In the genomic region with DNA sequence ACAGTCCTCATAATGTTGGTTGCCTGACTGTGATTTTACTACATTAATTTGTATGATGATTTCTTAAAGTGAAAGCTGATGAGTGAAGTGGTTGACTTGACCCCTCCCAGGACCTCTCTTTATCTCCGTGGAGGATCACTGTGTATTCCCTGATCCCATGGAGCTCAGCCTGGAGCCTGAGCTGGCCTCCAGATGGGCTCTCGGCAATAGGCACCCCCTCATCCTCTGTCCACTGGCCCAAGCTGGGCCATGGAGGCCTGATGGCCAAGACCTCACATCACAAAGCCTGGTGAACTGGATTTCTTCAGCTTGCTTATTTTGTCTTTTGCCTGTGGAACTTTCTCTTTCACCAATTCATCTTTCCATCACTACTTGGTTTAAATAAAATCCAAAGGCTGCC, we compare ENCODE assay signal across 16 cellular contexts.
DNase-seq lines count a peak whose midpoint lies in the region; ATAC-seq and TF ChIP-seq lines count a peak whose summit lies in the region.
"Had no signal": no experiment of that assay in that cellular context is flagged by ENCODE, and none has a peak within 500 bp of the region (broad histone marks: within the 10 kb centered on the region; RNA-seq: fewer than 3 reads in every experiment).

No MANE protein-coding gene starts in this region.

- H3K9me3 Mint-ChIP-seq in activated naive CD4-positive, alpha-beta T cell treated with anti-CD3 and anti-CD28 coated beads, Interleukin-2, amount 50 U/mL, for 72 hours: peaks cover 0 to 4% of the 10 kb centered on the region in 2 donors
- H3K9me3 Mint-ChIP-seq: activated naive CD4-positive, alpha-beta T cell treated with anti-CD3 and anti-CD28 coated beads for 36 hours; natural killer cell had no signal

- 77% methylated on average over 2 of the region's 2 CpGs for WGBS in mesenchymal stem cell
- WGBS in thymus: over 99% methylated on average over 2 of the region's 2 CpGs

- H3K36me3 Mint-ChIP-seq in activated naive CD4-positive, alpha-beta T cell treated with anti-CD3 and anti-CD28 coated beads, Interleukin-2, amount 50 U/mL, for 72 hours: peaks cover 5 to 6% of the 10 kb centered on the region in 2 donors
- H3K36me3 Mint-ChIP-seq: natural killer cell had no signal

- no peak overlapping the region for H2BK5ac ChIP-seq in mesenchymal stem cell (ENCODE audit: low read depth, low read length, poor library complexity, severe bottlenecking)

- no peak overlapping the region for H2AFZ ChIP-seq in mesenchymal stem cell (ENCODE audit: low read depth, low read length)
- H2AFZ ChIP-seq: GM23248 had no signal

- no peak overlapping the region for H2AK5ac ChIP-seq in mesenchymal stem cell (ENCODE audit: low read length, severe bottlenecking)

- peak overlapping the region in 32 of 59 donors; percentile 7 to 71 (median 38) for H3K27ac ChIP-seq in dorsolateral prefrontal cortex
- no peak overlapping the region for H3K27ac ChIP-seq in mesenchymal stem cell (ENCODE audit: low read length, poor library complexity, severe bottlenecking)
- peak overlapping the region; percentile 5 for H3K27ac ChIP-seq in thymus (ENCODE audit: low read depth)
- H3K27ac ChIP-seq: GM23248, RWPE1 had no signal

- no peak for TF ChIP-seq CTCF in dorsolateral prefrontal cortex (IDR thresholded peaks at IDR 0.05 in 54 of 56, conservative IDR thresholded peaks at IDR 0.05 in 2 of 56; ENCODE audit: low read depth in 1 of 56, partially characterized antibody in 56 of 56)

- no peaks in the 10 kb centered on the region for H3K9me3 ChIP-seq in mesenchymal stem cell (ENCODE audit: control insufficient read depth, low read length)
- H3K9me3 ChIP-seq in thymus (ENCODE audit: control insufficient read depth): no peaks in the 10 kb centered on the region
- H3K9me3 ChIP-seq: transverse colon had no signal

- H3K4me2 ChIP-seq in mesenchymal stem cell (ENCODE audit: low read length, poor library complexity, severe bottlenecking): no peak overlapping the region

- H2BK12ac ChIP-seq in mesenchymal stem cell (ENCODE audit: low read length in 2 of 2): no peak overlapping the region

- no peak overlapping the region for H3K14ac ChIP-seq in mesenchymal stem cell (ENCODE audit: low read length in 2 of 2)

- ATAC-seq in activated naive CD4-positive, alpha-beta T cell treated with anti-CD3 and anti-CD28 coated beads, Interleukin-2, amount 50 U/mL, for 72 hours: no peak
- ATAC-seq: natural killer cell had no signal

- H4K8ac ChIP-seq in mesenchymal stem cell (ENCODE audit: low read length): peak overlapping the region; percentile 29

- intact Hi-C loops in dorsolateral prefrontal cortex (cut with DNase I): no loop called here

- no peak overlapping the region for H4K91ac ChIP-seq in mesenchymal stem cell (ENCODE audit: low read length)

- H3K4me1 ChIP-seq in mesenchymal stem cell (ENCODE audit: control insufficient read depth, insufficient read depth, low read depth, low read length): peaks cover 1% of the 10 kb centered on the region
- no peaks in the 10 kb centered on the region for H3K4me1 ChIP-seq in thymus (ENCODE audit: control insufficient read depth, insufficient read depth, low read length)

- peak; percentile 18 for DNase-seq in RPMI7951 (ENCODE audit: low read depth)
- no peak for DNase-seq in dorsolateral prefrontal cortex
- peak; percentile 24 for DNase-seq in mesenchymal stem cell
- no peak for DNase-seq in NK-92 (lab: John Stamatoyannopoulos, UW; ENCODE audit: unreplicated experiment)
- DNase-seq in activated naive CD4-positive, alpha-beta T cell treated with anti-CD3 and anti-CD28 coated beads, Interleukin-2, amount 50 U/mL, for 72 hours (ENCODE audit: low spot score in 2 of 2): no peak
- no peak for DNase-seq in NCI-H226
- DNase-seq: activated naive CD4-positive, alpha-beta T cell treated with anti-CD3 and anti-CD28 coated beads for 36 hours; erythroblast; glutamatergic neuron; GM23248; natural killer cell; posterior cingulate gyrus; stimulated activated CD4-positive, alpha-beta T cell treated with anti-CD3 and anti-CD28 coated beads, Interleukin-12 subunit alpha, Interleukin-12 subunit beta, amount 100 ng/mL, for 4 hours; transverse colon had no signal

- H3K18ac ChIP-seq in mesenchymal stem cell (ENCODE audit: low read depth in 1 of 2, low read length in 2 of 2): no peak overlapping the region

- H2BK120ac ChIP-seq in mesenchymal stem cell (ENCODE audit: low read depth, low read length): no peak overlapping the region

- H3K23ac ChIP-seq in mesenchymal stem cell (ENCODE audit: low read length in 2 of 2): no peak overlapping the region

- no peaks in the 10 kb centered on the region for H3K79me1 ChIP-seq in mesenchymal stem cell (replicated peaks; ENCODE audit: low read length, poor library complexity, severe bottlenecking)

- no peak overlapping the region for H3K4ac ChIP-seq in mesenchymal stem cell (ENCODE audit: low read depth in 1 of 2, low read length in 2 of 2)

- no peak overlapping the region for H3K27ac Mint-ChIP-seq in activated naive CD4-positive, alpha-beta T cell treated with anti-CD3 and anti-CD28 coated beads, Interleukin-2, amount 50 U/mL, for 72 hours
- H3K27ac Mint-ChIP-seq: activated naive CD4-positive, alpha-beta T cell treated with anti-CD3 and anti-CD28 coated beads for 36 hours; natural killer cell had no signal

- H3K27me3 ChIP-seq in dorsolateral prefrontal cortex (no peaks in the 10 kb centered on the region), mesenchymal stem cell (ENCODE audit: control insufficient read depth in 1 of 2, insufficient read depth in 1 of 2, low read length in 2 of 2) (no peaks in the 10 kb centered on the region), thymus (ENCODE audit: control insufficient read depth, insufficient read depth) (no peaks in the 10 kb centered on the region)
- H3K27me3 ChIP-seq: transverse colon had no signal

- no peak overlapping the region for H3K9ac ChIP-seq in mesenchymal stem cell (ENCODE audit: low read length)
- H3K9ac ChIP-seq: GM23248 had no signal

- no peak overlapping the region for H2BK15ac ChIP-seq in mesenchymal stem cell (ENCODE audit: low read depth, poor library complexity, severe bottlenecking)

- peaks cover 0 to 6% of the 10 kb centered on the region in 2 experiments for H3K36me3 ChIP-seq in mesenchymal stem cell (ENCODE audit: control insufficient read depth in 1 of 2, insufficient read depth in 2 of 2, low read depth in 1 of 2, low read length in 2 of 2)
- H3K36me3 ChIP-seq in thymus (ENCODE audit: control insufficient read depth, insufficient read depth): peaks cover 3% of the 10 kb centered on the region
- H3K36me3 ChIP-seq: transverse colon had no signal

- H3K4me3 ChIP-seq in dorsolateral prefrontal cortex: no peak overlapping the region
- no peak overlapping the region for H3K4me3 ChIP-seq in mesenchymal stem cell (ENCODE audit: insufficient read depth in 1 of 2, low read depth in 1 of 2, low read length in 2 of 2)
- H3K4me3 ChIP-seq in thymus (ENCODE audit: low read length): no peak overlapping the region
- H3K4me3 ChIP-seq: GM23248, transverse colon had no signal

Comparison
In these comparisons a context has a peak if more than half of its experiments do, and no peak if none do; other contexts are left out.
1. DNase-seq: peak in RPMI7951 (single experiment) and mesenchymal stem cell (single experiment); none in dorsolateral prefrontal cortex (0 of 10), NK-92 (single experiment), activated naive CD4-positive, alpha-beta T cell treated with anti-CD3 and anti-CD28 coated beads, Interleukin-2, amount 50 U/mL, for 72 hours (0 of 2) and NCI-H226 (single experiment).